1 cellular context compared by ENCODE assay signal in genomic region chr16:89217388-89218191, GRCh38.
TF ChIP-seq lines count a peak whose summit lies in the region.

Gene ZNF778 (plus strand): TSS chr16:89217703. CDS start chr16:89221128, 3,425 bp downstream.

TF ChIP-seq in HepG2, 621 proteins besides CTCF, POLR2A, EP300 and RAD21 (continued from another document and continues in another):
- TF ChIP-seq ETS1 (CRISPR knock-in tag; IDR thresholded peaks at IDR 0.05) (peak; percentile 80; the same call in 1 of the 2 replicates), KAT7 (CRISPR knock-in tag; IDR thresholded peaks at IDR 0.05; ENCODE audit: borderline replicate concordance) (peak; percentile 98; the same call in 1 of the 2 replicates), ZSCAN29 (CRISPR knock-in tag; conservative IDR thresholded peaks at IDR 0.05) (0 out of 2 replicates have a peak, but pooled peaks have one; percentile 50), ZNF660 (CRISPR knock-in tag; IDR thresholded peaks at IDR 0.05; ENCODE audit: borderline replicate concordance, low read depth) (no peak), SNRNP70 (IDR thresholded peaks at IDR 0.05; ENCODE audit: low read depth, low read length) (no peak), SKIL (CRISPR knock-in tag; IDR thresholded peaks at IDR 0.05; ENCODE audit: borderline replicate concordance) (no peak), ATF1 (CRISPR knock-in tag; IDR thresholded peaks at IDR 0.05) (peak; percentile 90), MTA3 (CRISPR knock-in tag; IDR thresholded peaks at IDR 0.05) (0 out of 2 replicates have a peak, but pooled peaks have one; percentile 54), HOMEZ (CRISPR knock-in tag; IDR thresholded peaks at IDR 0.05; ENCODE audit: low read depth) (no peak), ZUFSP (CRISPR knock-in tag; IDR thresholded peaks at IDR 0.05; ENCODE audit: borderline replicate concordance) (no peak), ASH2L (IDR thresholded peaks at IDR 0.05; ENCODE audit: insufficient read length, low read depth, low read length) (peak; percentile 94), REL (CRISPR knock-in tag; conservative IDR thresholded peaks at IDR 0.05) (peak; percentile 17; the same call in 1 of the 2 replicates), GMEB1 (CRISPR knock-in tag; IDR thresholded peaks at IDR 0.05; ENCODE audit: borderline replicate concordance) (peak; percentile 89), ZNF670 (CRISPR knock-in tag; IDR thresholded peaks at IDR 0.05; ENCODE audit: borderline replicate concordance) (no peak), RARG (CRISPR knock-in tag; IDR thresholded peaks at IDR 0.05; ENCODE audit: low read depth) (no peak), ZNF101 (CRISPR knock-in tag; IDR thresholded peaks at IDR 0.05; ENCODE audit: borderline replicate concordance, low read depth) (0 out of 2 replicates have a peak, but pooled peaks have one; percentile 48), KLF13 (CRISPR knock-in tag; IDR thresholded peaks at IDR 0.05) (peak; percentile 74), DNMT3B (CRISPR knock-in tag; conservative IDR thresholded peaks at IDR 0.05) (no peak), ZNF160 (CRISPR knock-in tag; IDR thresholded peaks at IDR 0.05) (peak; percentile 55; the same call in 1 of the 2 replicates), KDM4B (CRISPR knock-in tag; IDR thresholded peaks at IDR 0.05) (peak; percentile 92; the same call in 1 of the 2 replicates), ZNF333 (CRISPR knock-in tag; IDR thresholded peaks at IDR 0.05; ENCODE audit: borderline replicate concordance) (peak; percentile 51; the same call in 1 of the 2 replicates), ARHGAP35 (CRISPR knock-in tag; IDR thresholded peaks at IDR 0.05; ENCODE audit: borderline replicate concordance) (peak; percentile 60), ZGPAT (CRISPR knock-in tag; IDR thresholded peaks at IDR 0.05) (peak; percentile 97), IRF2 (CRISPR knock-in tag; IDR thresholded peaks at IDR 0.05) (peak; percentile 71), ZBTB44 (CRISPR knock-in tag; IDR thresholded peaks at IDR 0.05) (peak; percentile 92), TCF7L2 (IDR thresholded peaks at IDR 0.05; ENCODE audit: low read depth, low read length) (no peak), HDAC6 (IDR thresholded peaks at IDR 0.05; ENCODE audit: low read depth, low read length) (no peak)
- TF ChIP-seq, protein P1, sequence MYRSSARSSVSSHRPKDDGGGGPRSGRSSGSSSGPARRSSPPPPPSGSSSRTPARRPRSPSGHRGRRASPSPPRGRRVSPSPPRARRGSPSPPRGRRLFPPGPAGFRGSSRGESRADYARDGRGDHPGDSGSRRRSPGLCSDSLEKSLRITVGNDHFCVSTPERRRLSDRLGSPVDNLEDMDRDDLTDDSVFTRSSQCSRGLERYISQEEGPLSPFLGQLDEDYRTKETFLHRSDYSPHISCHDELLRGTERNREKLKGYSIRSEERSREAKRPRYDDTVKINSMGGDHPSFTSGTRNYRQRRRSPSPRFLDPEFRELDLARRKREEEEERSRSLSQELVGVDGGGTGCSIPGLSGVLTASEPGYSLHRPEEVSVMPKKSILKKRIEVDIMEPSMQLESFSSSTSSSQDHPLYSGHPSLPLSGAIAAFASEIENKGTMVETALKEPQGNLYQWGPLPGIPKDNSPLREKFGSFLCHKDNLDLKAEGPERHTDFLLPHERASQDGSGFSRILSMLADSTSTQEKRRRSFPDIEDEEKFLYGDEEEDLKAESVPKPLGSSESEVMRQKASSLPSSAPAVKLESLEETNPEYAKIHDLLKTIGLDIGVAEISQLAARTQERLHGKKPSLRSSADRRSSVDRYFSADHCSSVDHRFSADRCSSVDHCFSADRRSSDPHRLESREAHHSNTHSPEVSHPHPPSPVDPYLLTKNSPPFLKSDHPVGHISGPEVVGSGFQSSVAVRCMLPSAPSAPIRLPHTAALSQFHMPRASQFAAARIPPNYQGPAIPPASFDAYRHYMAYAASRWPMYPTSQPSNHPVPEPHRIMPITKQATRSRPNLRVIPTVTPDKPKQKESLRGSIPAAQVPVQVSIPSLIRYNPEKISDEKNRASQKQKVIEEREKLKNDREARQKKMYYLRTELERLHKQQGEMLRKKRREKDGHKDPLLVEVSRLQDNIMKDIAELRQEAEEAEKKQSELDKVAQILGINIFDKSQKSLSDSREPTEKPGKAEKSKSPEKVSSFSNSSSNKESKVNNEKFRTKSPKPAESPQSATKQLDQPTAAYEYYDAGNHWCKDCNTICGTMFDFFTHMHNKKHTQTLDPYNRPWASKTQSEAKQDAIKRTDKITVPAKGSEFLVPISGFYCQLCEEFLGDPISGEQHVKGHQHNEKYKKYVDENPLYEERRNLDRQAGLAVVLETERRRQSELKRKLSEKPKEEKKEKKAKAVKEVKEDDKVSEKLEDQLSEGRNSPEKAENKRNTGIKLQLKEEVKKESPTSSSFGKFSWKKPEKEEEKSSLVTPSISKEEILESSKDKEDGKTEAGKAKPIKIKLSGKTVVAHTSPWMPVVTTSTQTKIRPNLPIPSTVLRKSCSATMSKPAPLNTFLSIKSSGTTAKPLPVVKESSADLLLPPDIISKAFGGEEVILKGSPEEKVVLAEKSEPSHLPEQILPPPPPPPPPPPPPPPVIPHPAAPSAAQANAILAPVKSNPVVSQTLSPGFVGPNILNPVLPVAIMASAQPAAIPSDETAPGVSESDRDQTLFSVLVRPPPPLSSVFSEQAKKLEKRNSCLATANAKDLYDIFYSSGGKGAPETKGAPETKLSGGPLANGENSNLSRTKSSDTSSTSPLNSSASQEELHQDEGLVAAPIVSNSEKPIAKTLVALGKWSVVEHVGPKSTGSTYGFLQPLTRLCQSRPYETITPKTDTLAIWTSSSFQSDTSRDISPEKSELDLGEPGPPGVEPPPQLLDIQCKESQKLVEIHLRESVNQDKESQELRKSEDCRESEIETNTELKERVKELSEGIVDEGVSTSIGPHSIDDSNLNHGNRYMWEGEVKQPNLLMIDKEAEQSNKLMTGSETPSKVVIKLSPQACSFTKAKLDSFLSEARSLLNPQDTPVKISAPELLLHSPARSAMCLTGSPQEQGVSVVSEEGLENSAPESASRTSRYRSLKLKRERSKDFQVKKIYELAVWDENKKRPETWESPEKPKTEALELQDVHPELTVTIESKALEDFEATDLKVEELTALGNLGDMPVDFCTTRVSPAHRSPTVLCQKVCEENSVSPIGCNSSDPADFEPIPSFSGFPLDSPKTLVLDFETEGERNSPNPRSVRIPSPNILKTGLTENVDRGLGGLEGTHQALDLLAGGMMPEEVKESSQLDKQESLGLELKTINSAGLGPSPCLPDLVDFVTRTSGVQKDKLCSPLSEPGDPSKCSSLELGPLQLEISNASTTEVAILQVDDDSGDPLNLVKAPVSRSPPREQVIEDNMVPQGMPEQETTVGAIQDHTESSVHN (CRISPR knock-in tag; IDR thresholded peaks at IDR 0.05), result peak; percentile 71; the same call in 1 of the 2 replicates
- TF ChIP-seq, protein P2, sequence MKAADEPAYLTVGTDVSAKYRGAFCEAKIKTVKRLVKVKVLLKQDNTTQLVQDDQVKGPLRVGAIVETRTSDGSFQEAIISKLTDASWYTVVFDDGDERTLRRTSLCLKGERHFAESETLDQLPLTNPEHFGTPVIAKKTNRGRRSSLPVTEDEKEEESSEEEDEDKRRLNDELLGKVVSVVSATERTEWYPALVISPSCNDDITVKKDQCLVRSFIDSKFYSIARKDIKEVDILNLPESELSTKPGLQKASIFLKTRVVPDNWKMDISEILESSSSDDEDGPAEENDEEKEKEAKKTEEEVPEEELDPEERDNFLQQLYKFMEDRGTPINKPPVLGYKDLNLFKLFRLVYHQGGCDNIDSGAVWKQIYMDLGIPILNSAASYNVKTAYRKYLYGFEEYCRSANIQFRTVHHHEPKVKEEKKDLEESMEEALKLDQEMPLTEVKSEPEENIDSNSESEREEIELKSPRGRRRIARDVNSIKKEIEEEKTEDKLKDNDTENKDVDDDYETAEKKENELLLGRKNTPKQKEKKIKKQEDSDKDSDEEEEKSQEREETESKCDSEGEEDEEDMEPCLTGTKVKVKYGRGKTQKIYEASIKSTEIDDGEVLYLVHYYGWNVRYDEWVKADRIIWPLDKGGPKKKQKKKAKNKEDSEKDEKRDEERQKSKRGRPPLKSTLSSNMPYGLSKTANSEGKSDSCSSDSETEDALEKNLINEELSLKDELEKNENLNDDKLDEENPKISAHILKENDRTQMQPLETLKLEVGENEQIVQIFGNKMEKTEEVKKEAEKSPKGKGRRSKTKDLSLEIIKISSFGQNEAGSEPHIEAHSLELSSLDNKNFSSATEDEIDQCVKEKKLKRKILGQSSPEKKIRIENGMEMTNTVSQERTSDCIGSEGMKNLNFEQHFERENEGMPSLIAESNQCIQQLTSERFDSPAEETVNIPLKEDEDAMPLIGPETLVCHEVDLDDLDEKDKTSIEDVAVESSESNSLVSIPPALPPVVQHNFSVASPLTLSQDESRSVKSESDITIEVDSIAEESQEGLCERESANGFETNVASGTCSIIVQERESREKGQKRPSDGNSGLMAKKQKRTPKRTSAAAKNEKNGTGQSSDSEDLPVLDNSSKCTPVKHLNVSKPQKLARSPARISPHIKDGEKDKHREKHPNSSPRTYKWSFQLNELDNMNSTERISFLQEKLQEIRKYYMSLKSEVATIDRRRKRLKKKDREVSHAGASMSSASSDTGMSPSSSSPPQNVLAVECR (CRISPR knock-in tag; IDR thresholded peaks at IDR 0.05; ENCODE audit: borderline replicate concordance), result peak; percentile 100
